Comparison of ENCODE assay signal across 1 cellular context in the genomic region with DNA sequence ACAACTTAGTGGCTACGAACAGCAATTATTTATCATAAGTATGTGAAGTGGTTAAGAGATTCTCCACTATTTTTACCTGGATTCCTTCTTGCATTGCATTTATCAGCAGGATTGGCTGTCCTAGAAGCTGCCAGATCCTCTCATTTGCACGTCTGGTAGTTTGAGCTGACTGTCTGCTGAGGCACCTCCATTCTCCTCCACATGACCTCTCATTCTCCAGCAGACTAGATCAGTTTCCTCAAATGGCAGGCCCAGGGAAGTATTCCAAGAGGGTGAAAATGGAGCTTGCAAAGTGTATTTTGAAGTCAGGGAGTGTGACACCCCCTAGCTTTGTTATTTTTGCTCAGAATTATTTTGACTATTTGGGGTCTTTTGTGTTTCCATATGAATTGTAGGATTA.
TF ChIP-seq lines count a peak whose summit lies in the region.

No MANE protein-coding gene starts in this region.

TF ChIP-seq in WTC11, 78 proteins besides CTCF, POLR2A, EP300 and RAD21 (continued from another document):
- TF ChIP-seq, protein P1, sequence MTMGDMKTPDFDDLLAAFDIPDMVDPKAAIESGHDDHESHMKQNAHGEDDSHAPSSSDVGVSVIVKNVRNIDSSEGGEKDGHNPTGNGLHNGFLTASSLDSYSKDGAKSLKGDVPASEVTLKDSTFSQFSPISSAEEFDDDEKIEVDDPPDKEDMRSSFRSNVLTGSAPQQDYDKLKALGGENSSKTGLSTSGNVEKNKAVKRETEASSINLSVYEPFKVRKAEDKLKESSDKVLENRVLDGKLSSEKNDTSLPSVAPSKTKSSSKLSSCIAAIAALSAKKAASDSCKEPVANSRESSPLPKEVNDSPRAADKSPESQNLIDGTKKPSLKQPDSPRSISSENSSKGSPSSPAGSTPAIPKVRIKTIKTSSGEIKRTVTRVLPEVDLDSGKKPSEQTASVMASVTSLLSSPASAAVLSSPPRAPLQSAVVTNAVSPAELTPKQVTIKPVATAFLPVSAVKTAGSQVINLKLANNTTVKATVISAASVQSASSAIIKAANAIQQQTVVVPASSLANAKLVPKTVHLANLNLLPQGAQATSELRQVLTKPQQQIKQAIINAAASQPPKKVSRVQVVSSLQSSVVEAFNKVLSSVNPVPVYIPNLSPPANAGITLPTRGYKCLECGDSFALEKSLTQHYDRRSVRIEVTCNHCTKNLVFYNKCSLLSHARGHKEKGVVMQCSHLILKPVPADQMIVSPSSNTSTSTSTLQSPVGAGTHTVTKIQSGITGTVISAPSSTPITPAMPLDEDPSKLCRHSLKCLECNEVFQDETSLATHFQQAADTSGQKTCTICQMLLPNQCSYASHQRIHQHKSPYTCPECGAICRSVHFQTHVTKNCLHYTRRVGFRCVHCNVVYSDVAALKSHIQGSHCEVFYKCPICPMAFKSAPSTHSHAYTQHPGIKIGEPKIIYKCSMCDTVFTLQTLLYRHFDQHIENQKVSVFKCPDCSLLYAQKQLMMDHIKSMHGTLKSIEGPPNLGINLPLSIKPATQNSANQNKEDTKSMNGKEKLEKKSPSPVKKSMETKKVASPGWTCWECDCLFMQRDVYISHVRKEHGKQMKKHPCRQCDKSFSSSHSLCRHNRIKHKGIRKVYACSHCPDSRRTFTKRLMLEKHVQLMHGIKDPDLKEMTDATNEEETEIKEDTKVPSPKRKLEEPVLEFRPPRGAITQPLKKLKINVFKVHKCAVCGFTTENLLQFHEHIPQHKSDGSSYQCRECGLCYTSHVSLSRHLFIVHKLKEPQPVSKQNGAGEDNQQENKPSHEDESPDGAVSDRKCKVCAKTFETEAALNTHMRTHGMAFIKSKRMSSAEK (CRISPR knock-in tag; IDR thresholded peaks at IDR 0.05; ENCODE audit: borderline replicate concordance) = no peak
- no peak for TF ChIP-seq KAT7 (CRISPR knock-in tag; IDR thresholded peaks at IDR 0.05; ENCODE audit: borderline replicate concordance)
